Comparison of ENCODE assay signal across 13 cellular contexts in genomic region chr6:26225848-26226590, GRCh38.
DNase-seq lines count a peak whose midpoint lies in the region; ATAC-seq and TF ChIP-seq lines count a peak whose summit lies in the region.
"Had no signal": no experiment of that assay in that cellular context is flagged by ENCODE, and none has a peak within 500 bp of the region (broad histone marks: within the 10 kb centered on the region; RNA-seq: fewer than 3 reads in every experiment).

No MANE protein-coding gene starts in this region.

- no peak overlapping the region for H3K27ac Mint-ChIP-seq in chondrocyte (ENCODE audit: unreplicated experiment)

- no peaks in the 10 kb centered on the region for H3K36me3 ChIP-seq in BJ (ENCODE audit: control insufficient read depth, insufficient read depth, low read length)
- peaks cover 0 to 12% of the 10 kb centered on the region in 2 experiments; a peak in 1 of 3 replicates for H3K36me3 ChIP-seq in HEK293 (ENCODE audit: control insufficient read depth in 2 of 2, insufficient read depth in 1 of 2, low read length in 2 of 2)
- no peaks in the 10 kb centered on the region for H3K36me3 ChIP-seq in mesendoderm (ENCODE audit: control insufficient read depth, insufficient read depth, low read length)

- peak overlapping the region; percentile 65 for H3K18ac ChIP-seq in mesendoderm (ENCODE audit: low read length)

- H3K4me1 ChIP-seq in HEK293 (ENCODE audit: control insufficient read depth, insufficient read depth, low read length) (no peaks in the 10 kb centered on the region), mesendoderm (ENCODE audit: control insufficient read depth, low read depth, low read length) (no peaks in the 10 kb centered on the region)

- peak overlapping the region; percentile 48 for H3K4ac ChIP-seq in mesendoderm (ENCODE audit: low read depth, low read length)

- H3K4me3 ChIP-seq in BJ (ENCODE audit: low read depth, low read length) (peak overlapping the region; percentile 53), HEK293 (ENCODE audit: low read depth, low read length) (no peak overlapping the region), mesendoderm (ENCODE audit: low read length) (peak overlapping the region; percentile 85)

- CTCF ChIA-PET in BJ (lab: Yijun Ruan, JAX), result interaction anchor here (1.2 to 1.9 kb wide), 3 partner anchors 10 to 27 kb away, joined by 3 to 9 read pairs (median 4); a partner anchor contains a TSS
- CTCF ChIA-PET in HEK293 (lab: Yijun Ruan, JAX), result interaction anchor here (0.6 to 1.5 kb wide), 5 partner anchors 9 to 46 kb away, joined by 3 read pairs; a partner anchor contains a TSS

- no peak overlapping the region for H2BK120ac ChIP-seq in mesendoderm (ENCODE audit: low read depth, low read length)

- WGBS in mesendoderm (ENCODE audit: extremely low coverage, insufficient coverage, low lambda C conversion rate), result no CpG with 5 or more reads among the region's 28 CpGs

- H3K27me3 Mint-ChIP-seq in chondrocyte (ENCODE audit: low read depth), result no peaks in the 10 kb centered on the region

- no peak overlapping the region for H3K27ac ChIP-seq in HEK293 (ENCODE audit: extremely low read depth, low read depth, low read length)
- peak overlapping the region; percentile 98 for H3K27ac ChIP-seq in mesendoderm (ENCODE audit: low read depth, low read length)

- POLR2A ChIA-PET in BJ (lab: Charles Lee), result interaction anchor here (0.6 to 1.5 kb wide), 4 partner anchors 9 to 1676 kb away, joined by 3 to 9 read pairs (median 3); a partner anchor contains a TSS
- POLR2A ChIA-PET in HEK293 (lab: Yijun Ruan, JAX), result interaction anchor here (0.7 to 5.4 kb wide), 5 partner anchors 8 to 1584 kb away, joined by 3 to 35 read pairs (median 6); a partner anchor contains a TSS

- peak overlapping the region; percentile 99 for H3K9ac ChIP-seq in mesendoderm (ENCODE audit: low read length)

- H3K4me3 Mint-ChIP-seq in chondrocyte (ENCODE audit: unreplicated experiment), result peak overlapping the region; percentile 25

- no peak overlapping the region for H2AK5ac ChIP-seq in mesendoderm (ENCODE audit: low read length)

- no peaks in the 10 kb centered on the region for H3K27me3 ChIP-seq in BJ (ENCODE audit: control insufficient read depth, insufficient read depth, low read length)
- H3K27me3 ChIP-seq in mesendoderm (ENCODE audit: insufficient read depth, low read length, poor library complexity), result no peaks in the 10 kb centered on the region

- H3K79me1 ChIP-seq in mesendoderm (ENCODE audit: low read length), result no peaks in the 10 kb centered on the region

- TF ChIP-seq CTCF in BJ (IDR thresholded peaks at IDR 0.05; ENCODE audit: insufficient read depth, low read depth, low read length) (no peak), HEK293 (tag by site-specific recombination; IDR thresholded peaks at IDR 0.05) (no peak), chondrocyte (IDR thresholded peaks at IDR 0.05) (no peak)

- no peak overlapping the region for H4K8ac ChIP-seq in mesendoderm (ENCODE audit: low read depth, low read length)

- H3K79me2 ChIP-seq in mesendoderm (ENCODE audit: control insufficient read depth, insufficient read depth, low read length), result no peaks in the 10 kb centered on the region

- H2BK15ac ChIP-seq in mesendoderm (replicated peaks; ENCODE audit: low read depth), result no peak overlapping the region

- H3K56ac ChIP-seq in mesendoderm (ENCODE audit: low read length), result peak overlapping the region; percentile 97

- H2BK5ac ChIP-seq in mesendoderm (ENCODE audit: low read length), result peak overlapping the region; percentile 77

- no peaks in the 10 kb centered on the region for H3K36me3 Mint-ChIP-seq in chondrocyte (ENCODE audit: low read depth)

- peak overlapping the region; percentile 87 for H3K4me2 ChIP-seq in mesendoderm (ENCODE audit: low read length)

- no peak overlapping the region for H3K23ac ChIP-seq in mesendoderm (ENCODE audit: low read length)

- no peak overlapping the region for H4K5ac ChIP-seq in mesendoderm (ENCODE audit: low read length)

- H3K4me1 Mint-ChIP-seq in chondrocyte (ENCODE audit: low read depth), result peaks cover 3% of the 10 kb centered on the region

- H3K9me3 Mint-ChIP-seq in chondrocyte (ENCODE audit: low read depth), result no peaks in the 10 kb centered on the region

- no peak for DNase-seq in BJ (ENCODE audit: low read depth)
- no peak for DNase-seq in chondrocyte (ENCODE audit: low spot score)
- no peak for DNase-seq in mesendoderm
- no peak for DNase-seq in hippocampal formation (lab: John Stamatoyannopoulos, UW)
- no peak for DNase-seq in amniotic stem cell (lab: John Stamatoyannopoulos, UW)
- no peak for DNase-seq in Kasumi-1 (lab: John Stamatoyannopoulos, UW)
- DNase-seq: activated gamma-delta T cell; dorsolateral prefrontal cortex; NCI-H2171; stimulated activated CD4-positive, alpha-beta T cell treated with anti-CD3 and anti-CD28 coated beads, Interleukin-4, amount 100 ng/mL, for 1 hour had no signal

- no peak for ATAC-seq in GM18498 (IDR thresholded peaks at IDR 0.05; ENCODE audit: unreplicated experiment)
- ATAC-seq: activated CD4-positive, CD25-positive, alpha-beta regulatory T cell treated with anti-CD3 and anti-CD28 coated beads, Interleukin-2, amount 50 U/mL, for 24 hours had no signal

- H3K9me3 ChIP-seq in HEK293 (ENCODE audit: control insufficient read depth, insufficient read depth, low read depth, low read length), result no peaks in the 10 kb centered on the region

TF ChIP-seq in HEK293, 187 proteins besides CTCF, POLR2A, EP300 and RAD21 (continues in another document):
- TF ChIP-seq ZNF114 (tag by site-specific recombination; IDR thresholded peaks at IDR 0.05) (no peak), ZNF362 (tag by site-specific recombination; IDR thresholded peaks at IDR 0.05) (no peak), ZNF558 (tag by site-specific recombination; IDR thresholded peaks at IDR 0.05) (peak; percentile 79), ZNF701 (tag by site-specific recombination; IDR thresholded peaks at IDR 0.05) (no peak), ZBTB10 (tag by site-specific recombination; IDR thresholded peaks at IDR 0.05) (no peak), ZNF660 (tag by site-specific recombination; IDR thresholded peaks at IDR 0.05) (no peak), ZNF202 (tag by site-specific recombination; IDR thresholded peaks at IDR 0.05; ENCODE audit: borderline replicate concordance) (peak; percentile 89), ZNF580 (tag by site-specific recombination; IDR thresholded peaks at IDR 0.05) (0 out of 2 replicates have a peak, but pooled peaks have one; percentile 38), ZNF302 (tag by site-specific recombination; IDR thresholded peaks at IDR 0.05; ENCODE audit: low read depth) (no peak), YY1 (tag by site-specific recombination; IDR thresholded peaks at IDR 0.05) (no peak), GLI2 (tag by site-specific recombination; IDR thresholded peaks at IDR 0.05; ENCODE audit: borderline replicate concordance, low read depth) (peak; percentile 59; the same call in 1 of the 2 replicates), ZNF433 (tag by site-specific recombination; IDR thresholded peaks at IDR 0.05; ENCODE audit: low read depth) (peak; percentile 78), ZNF214 (tag by site-specific recombination; IDR thresholded peaks at IDR 0.05; ENCODE audit: borderline replicate concordance) (no peak; the same call in 1 of the 2 replicates), ZXDB (tag by site-specific recombination; IDR thresholded peaks at IDR 0.05) (peak; percentile 72), BCL11B (tag by site-specific recombination; IDR thresholded peaks at IDR 0.05; ENCODE audit: low read depth) (no peak)
